12 cellular contexts compared by ENCODE assay signal in genomic region chr3:101065962-101066361, GRCh38.
A peak's percentile ranks its signal among the peaks of the same experiment; 100 is the strongest.
DNase-seq lines count a peak whose midpoint lies in the region; TF ChIP-seq lines count a peak whose summit lies in the region.
"Had no signal": no experiment of that assay in that cellular context is flagged by ENCODE, and none has a peak within 500 bp of the region (broad histone marks: within the 10 kb centered on the region; RNA-seq: fewer than 3 reads in every experiment).

No MANE protein-coding gene starts in this region.

- H3K9ac ChIP-seq in fibroblast of lung (ENCODE audit: insufficient read depth, low read length) (peak overlapping the region; percentile 39), colonic mucosa (ENCODE audit: low read depth in 2 of 2, low read length in 2 of 2) (no peak overlapping the region)

- H3K79me2 ChIP-seq in fibroblast of lung (ENCODE audit: control insufficient read depth, insufficient read depth, low read length): no peaks in the 10 kb centered on the region

- H3K27ac ChIP-seq in SJSA1: peak overlapping the region; percentile 90
- H3K27ac ChIP-seq in fibroblast of lung (ENCODE audit: insufficient read depth, low read length): peak overlapping the region; percentile 85
- no peak overlapping the region for H3K27ac ChIP-seq in colonic mucosa

- intact Hi-C loops in colonic mucosa (cut with DNase I): loop anchor here (5.0 kb wide), 1 partner anchor 316 kb away; no protein-coding TSS in a partner anchor

- peak overlapping the region; percentile 67 for H3K4me2 ChIP-seq in fibroblast of lung (ENCODE audit: extremely low read depth, insufficient read depth, low read length)

- DNase-seq in Caki2 (ENCODE audit: low read depth): peak; percentile 72
- peak in 1 of 2 experiments; percentile 77 for DNase-seq in SJSA1 (ENCODE audit: low read depth in 1 of 2, low spot score in 2 of 2)
- peak; percentile 86 to 93 for DNase-seq in fibroblast of lung (ENCODE audit: low read depth in 2 of 2)
- peak; percentile 97 for DNase-seq in renal cortical epithelial cell (ENCODE audit: low read depth)
- no peak for DNase-seq in SIG-M5 (lab: John Stamatoyannopoulos, UW)
- DNase-seq in activated CD4-positive, alpha-beta T cell treated with anti-CD3 and anti-CD28 coated beads for 1 hour: no peak
- DNase-seq in T-helper 9 cell: no peak
- DNase-seq in colonic mucosa: no peak
- DNase-seq: DMS153, erythroblast, MM.1S, nephron progenitor cell had no signal

- peaks cover under 1% of the 10 kb centered on the region; the same call in 1 of the 2 replicates for H3K9me3 ChIP-seq in SJSA1 (replicated peaks)
- no peaks in the 10 kb centered on the region for H3K9me3 ChIP-seq in fibroblast of lung (ENCODE audit: control insufficient read depth, insufficient read depth, low read depth, low read length)
- no peaks in the 10 kb centered on the region for H3K9me3 ChIP-seq in colonic mucosa

- H3K36me3 ChIP-seq in SJSA1: no peaks in the 10 kb centered on the region
- no peaks in the 10 kb centered on the region for H3K36me3 ChIP-seq in fibroblast of lung (ENCODE audit: control insufficient read depth, insufficient read depth, low read length)
- no peaks in the 10 kb centered on the region for H3K36me3 ChIP-seq in colonic mucosa

- H2AFZ ChIP-seq in fibroblast of lung (ENCODE audit: low read length): peak overlapping the region; percentile 62

- no peaks in the 10 kb centered on the region for H3K27me3 ChIP-seq in SJSA1 (replicated peaks)
- no peaks in the 10 kb centered on the region for H3K27me3 ChIP-seq in fibroblast of lung (ENCODE audit: control insufficient read depth, insufficient read depth, low read length)
- no peaks in the 10 kb centered on the region for H3K27me3 ChIP-seq in colonic mucosa

- in situ Hi-C loops in Caki2 (cut with HindIII; ENCODE audit: low pct_unique_long_range_greater_than_20kb, low sequenced_read_pairs): no loop called here

- TF ChIP-seq CTCF in fibroblast of lung (conservative IDR thresholded peaks at IDR 0.05 in 1 of 2, IDR thresholded peaks at IDR 0.05 in 1 of 2; ENCODE audit: low read depth in 1 of 2, low read length in 2 of 2): no peak
- no peak for TF ChIP-seq CTCF in colonic mucosa (IDR thresholded peaks at IDR 0.05)

- peaks cover 44% of the 10 kb centered on the region for H3K4me1 ChIP-seq in SJSA1 (replicated peaks)
- peaks cover 14% of the 10 kb centered on the region for H3K4me1 ChIP-seq in fibroblast of lung (ENCODE audit: control insufficient read depth, extremely low read depth, insufficient read depth, low read length)
- H3K4me1 ChIP-seq in colonic mucosa: no peaks in the 10 kb centered on the region

- no peak overlapping the region for H3K4me3 ChIP-seq in SJSA1
- H3K4me3 ChIP-seq in fibroblast of lung (replicated peaks in 1 of 4; ENCODE audit: control extremely low read depth in 1 of 4, insufficient read depth in 1 of 4, low read depth in 3 of 4, low read length in 4 of 4): no peak overlapping the region
- no peak overlapping the region for H3K4me3 ChIP-seq in colonic mucosa

- H4K20me1 ChIP-seq in fibroblast of lung (ENCODE audit: control insufficient read depth, extremely low read depth, insufficient read depth, low read length): no peaks in the 10 kb centered on the region

Comparison
In these comparisons a context has a peak if more than half of its experiments do, and no peak if none do; other contexts are left out.
1. DNase-seq: peak in Caki2 (single experiment), fibroblast of lung (2 of 2) and renal cortical epithelial cell (single experiment); none in SIG-M5 (single experiment), activated CD4-positive, alpha-beta T cell treated with anti-CD3 and anti-CD28 coated beads for 1 hour (single experiment), T-helper 9 cell (single experiment) and colonic mucosa (single experiment).